In the genomic region with DNA sequence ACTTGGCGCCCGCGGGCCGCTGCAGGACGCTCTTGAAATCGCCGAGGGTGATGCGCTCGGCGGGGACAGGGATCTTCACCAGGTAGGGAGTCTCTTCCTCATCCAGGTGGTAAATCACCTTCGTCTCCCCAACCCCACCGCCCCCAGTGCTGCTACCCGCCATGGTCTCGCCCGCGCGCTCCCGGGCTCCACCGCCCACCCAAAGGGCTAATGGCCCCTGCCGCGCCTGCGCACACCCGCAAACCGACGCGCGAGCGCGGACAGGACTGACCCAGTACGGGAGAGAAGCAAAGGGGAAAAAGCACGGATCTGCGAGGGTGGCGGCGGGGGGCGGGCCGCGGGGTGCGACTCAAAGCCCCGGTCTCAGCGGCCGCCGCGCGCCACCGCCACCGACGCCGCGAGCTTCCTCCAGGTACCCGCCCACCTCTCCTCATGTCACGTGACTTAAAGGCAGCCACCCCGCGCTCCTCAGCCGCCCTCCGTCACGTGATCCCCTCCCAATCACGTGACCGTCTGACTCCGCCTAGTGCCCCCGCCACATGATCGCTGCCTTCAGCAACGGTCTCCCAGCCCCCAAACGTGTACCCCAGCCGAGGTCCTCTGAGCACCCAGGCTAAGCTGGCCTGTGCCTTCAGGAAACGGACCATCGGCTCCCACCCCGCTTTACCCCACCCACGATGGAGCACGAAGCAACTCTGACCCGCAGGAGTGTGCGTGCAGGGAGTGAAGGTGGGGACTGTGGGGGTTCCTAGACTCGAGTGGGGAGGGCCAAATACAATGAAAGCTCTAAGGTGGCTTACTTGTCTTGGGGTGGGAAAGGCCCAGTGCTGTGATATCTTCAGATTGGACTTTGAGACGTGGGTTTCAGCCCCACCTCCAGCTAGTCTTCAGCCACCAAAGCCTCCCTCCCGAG, we compare ENCODE assay signal across 8 cellular contexts. TPM values are rescaled to one million over a fixed set of nuclear protein-coding genes. Genes with fewer than 3 reads are reported as not detected.
DNase-seq lines count a peak whose midpoint lies in the region; ATAC-seq and TF ChIP-seq lines count a peak whose summit lies in the region.

Gene DVL2 (minus strand): TSS at position 418 of the 913 bp plus-strand sequence. CDS start 255 bp downstream, at position 163.

- peak within 1 kb of the TSS; percentile 90 to 94 for H3K4me3 Mint-ChIP-seq in CD14-positive monocyte

- intact Hi-C loops in CD14-positive monocyte (cut with micrococcal nuclease): loop anchor here (2.0 to 10.0 kb wide), 3 partner anchors 20 to 250 kb away; partner anchors contain the start of genes EIF5A (in 2 of the 2), POLR2A (in 1 of the 2) and SLC35G6 (in 1 of the 2)

- peaks cover 25% of the 10 kb centered on the region for H3K36me3 ChIP-seq in effector memory CD4-positive, alpha-beta T cell (ENCODE audit: control insufficient read depth, insufficient read depth, low read length)

- H3K9me3 Mint-ChIP-seq in CD14-positive monocyte: peaks cover 0 to 1% (median 0%) of the 10 kb centered on the region in 7 donors

- peaks cover 36 to 40% of the 10 kb centered on the region in 2 donors for H3K36me3 Mint-ChIP-seq in CD14-positive monocyte

- H3K4me3 ChIP-seq in effector memory CD4-positive, alpha-beta T cell (ENCODE audit: insufficient read depth, low read depth, low read length, poor library complexity, severe bottlenecking): peak within 1 kb of the TSS; percentile 76

- H3K27me3 ChIP-seq in effector memory CD4-positive, alpha-beta T cell (replicated peaks; ENCODE audit: control insufficient read depth, insufficient read depth, low read length, poor library complexity, severe bottlenecking): no peaks in the 10 kb centered on the region

- DNase-seq in CD14-positive monocyte (ENCODE audit: low spot score) (peak; percentile 96), HPDE6-E6E7 (ENCODE audit: extremely low spot score) (peak; percentile 83), NOMO-1 treated with DMSO at 0.1 percent for 48 hours (lab: John Stamatoyannopoulos, UW; ENCODE audit: unreplicated experiment) (peak; percentile 97), medulla oblongata (ENCODE audit: extremely low spot score) (peak; percentile 97)
- peak; percentile 89 to 93 for DNase-seq in activated CD8-positive, alpha-beta memory T cell treated with anti-CD3 and anti-CD28 coated beads for 4 hours (ENCODE audit: low read depth in 2 of 2)
- DNase-seq in effector memory CD4-positive, alpha-beta T cell: peak; percentile 89 to 95 (median 90)
- DNase-seq in stimulated activated CD4-positive, alpha-beta T cell treated with anti-CD3 and anti-CD28 coated beads, TNF-alpha, amount 100 ng/mL, for 48 hours (ENCODE audit: low read depth in 3 of 3): peak; percentile 89 to 95 (median 92)

- H3K9me3 ChIP-seq in effector memory CD4-positive, alpha-beta T cell (ENCODE audit: control insufficient read depth, low read length): no peaks in the 10 kb centered on the region

- H3K27me3 Mint-ChIP-seq in CD14-positive monocyte (ENCODE audit: low read depth in 3 of 3): peaks cover 0 to 2% (median 0%) of the 10 kb centered on the region in 3 donors

- peaks cover 54% of the 10 kb centered on the region for H3K4me1 Mint-ChIP-seq in CD14-positive monocyte

- TF ChIP-seq CTCF in CD14-positive monocyte (IDR thresholded peaks at IDR 0.05): no peak

- H3K4me1 ChIP-seq in effector memory CD4-positive, alpha-beta T cell (ENCODE audit: control insufficient read depth, insufficient read depth, low read length, poor library complexity, severe bottlenecking): peaks cover 21% of the 10 kb centered on the region

- H3K27ac Mint-ChIP-seq in CD14-positive monocyte: peak within 1 kb of the TSS; percentile 76 to 92 (median 86)

- peak within 1 kb of the TSS; percentile 78 for H3K27ac ChIP-seq in effector memory CD4-positive, alpha-beta T cell (ENCODE audit: insufficient read depth, low read length, poor library complexity, severe bottlenecking)

- peak; percentile 51 for ATAC-seq in GM19452 (IDR thresholded peaks at IDR 0.05; ENCODE audit: unreplicated experiment)

RNA-seq across cellular contexts. Expression of gene DVL2, which starts in this region (rescaled TPM):
- 1 to 10 TPM; 7.0 to 7.8 TPM for polyA plus RNA-seq in CD14-positive monocyte

Comparison
In these comparisons a context has a peak if more than half of its experiments do, and no peak if none do; other contexts are left out.
1. Peak in every context shown above with its lines: DNase-seq, ATAC-seq, H3K4me3 ChIP-seq and H3K27ac ChIP-seq.